In the genomic region with DNA sequence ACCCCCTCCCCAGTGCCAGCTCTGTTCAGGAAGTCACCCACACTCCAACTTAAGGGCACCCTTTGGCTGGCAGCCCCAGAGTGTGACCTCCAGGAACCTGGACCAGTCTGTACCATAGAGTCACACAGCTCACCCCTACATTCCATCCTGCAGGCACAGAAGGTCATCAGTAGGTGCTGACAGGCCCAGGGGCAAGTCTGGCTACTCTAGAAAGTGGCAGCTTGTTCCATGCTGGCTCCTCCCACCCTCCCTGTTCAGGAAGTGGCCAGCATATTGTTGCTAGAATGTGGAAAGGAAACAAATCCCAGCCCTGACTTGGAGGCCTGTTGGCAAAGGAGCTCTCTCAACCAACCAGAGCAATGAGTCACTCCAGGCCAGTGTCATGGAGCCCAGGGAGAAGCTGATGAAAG, we compare ENCODE assay signal across 1 cellular context.
TF ChIP-seq lines count a peak whose summit lies in the region.

No MANE protein-coding gene starts in this region.

TF ChIP-seq in WTC11, 78 proteins besides CTCF, POLR2A, EP300 and RAD21 (continued from another document):
- TF ChIP-seq STAT6 (CRISPR knock-in tag; conservative IDR thresholded peaks at IDR 0.05; ENCODE audit: low read depth): no peak
- TF ChIP-seq IRF1 (CRISPR knock-in tag; IDR thresholded peaks at IDR 0.05): no peak
- no peak for TF ChIP-seq SP1 (CRISPR knock-in tag; conservative IDR thresholded peaks at IDR 0.05)
- TF ChIP-seq ZNF317 (CRISPR knock-in tag; IDR thresholded peaks at IDR 0.05; ENCODE audit: borderline replicate concordance, low read depth): no peak
- TF ChIP-seq, protein P1, sequence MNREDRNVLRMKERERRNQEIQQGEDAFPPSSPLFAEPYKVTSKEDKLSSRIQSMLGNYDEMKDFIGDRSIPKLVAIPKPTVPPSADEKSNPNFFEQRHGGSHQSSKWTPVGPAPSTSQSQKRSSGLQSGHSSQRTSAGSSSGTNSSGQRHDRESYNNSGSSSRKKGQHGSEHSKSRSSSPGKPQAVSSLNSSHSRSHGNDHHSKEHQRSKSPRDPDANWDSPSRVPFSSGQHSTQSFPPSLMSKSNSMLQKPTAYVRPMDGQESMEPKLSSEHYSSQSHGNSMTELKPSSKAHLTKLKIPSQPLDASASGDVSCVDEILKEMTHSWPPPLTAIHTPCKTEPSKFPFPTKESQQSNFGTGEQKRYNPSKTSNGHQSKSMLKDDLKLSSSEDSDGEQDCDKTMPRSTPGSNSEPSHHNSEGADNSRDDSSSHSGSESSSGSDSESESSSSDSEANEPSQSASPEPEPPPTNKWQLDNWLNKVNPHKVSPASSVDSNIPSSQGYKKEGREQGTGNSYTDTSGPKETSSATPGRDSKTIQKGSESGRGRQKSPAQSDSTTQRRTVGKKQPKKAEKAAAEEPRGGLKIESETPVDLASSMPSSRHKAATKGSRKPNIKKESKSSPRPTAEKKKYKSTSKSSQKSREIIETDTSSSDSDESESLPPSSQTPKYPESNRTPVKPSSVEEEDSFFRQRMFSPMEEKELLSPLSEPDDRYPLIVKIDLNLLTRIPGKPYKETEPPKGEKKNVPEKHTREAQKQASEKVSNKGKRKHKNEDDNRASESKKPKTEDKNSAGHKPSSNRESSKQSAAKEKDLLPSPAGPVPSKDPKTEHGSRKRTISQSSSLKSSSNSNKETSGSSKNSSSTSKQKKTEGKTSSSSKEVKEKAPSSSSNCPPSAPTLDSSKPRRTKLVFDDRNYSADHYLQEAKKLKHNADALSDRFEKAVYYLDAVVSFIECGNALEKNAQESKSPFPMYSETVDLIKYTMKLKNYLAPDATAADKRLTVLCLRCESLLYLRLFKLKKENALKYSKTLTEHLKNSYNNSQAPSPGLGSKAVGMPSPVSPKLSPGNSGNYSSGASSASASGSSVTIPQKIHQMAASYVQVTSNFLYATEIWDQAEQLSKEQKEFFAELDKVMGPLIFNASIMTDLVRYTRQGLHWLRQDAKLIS (CRISPR knock-in tag; IDR thresholded peaks at IDR 0.05; ENCODE audit: borderline replicate concordance): no peak
- TF ChIP-seq ZNF219 (CRISPR knock-in tag; IDR thresholded peaks at IDR 0.05; ENCODE audit: borderline replicate concordance): no peak
- TF ChIP-seq MLX (CRISPR knock-in tag; IDR thresholded peaks at IDR 0.05): no peak
- no peak for TF ChIP-seq EMX1 (CRISPR knock-in tag; IDR thresholded peaks at IDR 0.05)
